In the genomic region with DNA sequence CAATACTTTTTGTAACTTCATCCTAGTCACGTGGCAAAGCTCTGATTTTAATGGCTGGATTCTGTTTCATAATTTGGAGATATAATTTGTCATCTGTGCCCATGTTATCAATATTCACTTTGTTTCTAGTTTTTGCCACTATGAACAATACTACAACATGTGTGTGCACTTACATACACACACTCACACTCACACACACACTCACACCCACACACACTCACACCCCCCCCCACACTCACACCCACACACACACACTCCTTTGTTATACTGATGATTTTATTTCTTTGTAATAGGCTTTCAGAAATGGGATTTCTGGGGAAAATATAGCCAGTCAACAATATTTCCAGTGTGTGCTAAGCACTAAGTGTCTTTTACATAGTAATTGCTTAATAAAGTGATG, we compare ENCODE assay signal across 24 cellular contexts.
"Had no signal": no experiment of that assay in that cellular context is flagged by ENCODE, and none has a peak within 500 bp of the region (broad histone marks: within the 10 kb centered on the region; RNA-seq: fewer than 3 reads in every experiment).

No MANE protein-coding gene starts in this region.

- H3K27ac Mint-ChIP-seq: activated naive CD4-positive, alpha-beta T cell treated with anti-CD3 and anti-CD28 coated beads for 36 hours; T-helper 1 cell treated with Interleukin-12 subunit alpha and Interleukin-12 subunit beta and Interleukin-4 antibody, amounts not matched to agents 30 μg/mL and 1 μg/mL, for 36 hours; WTC11 had no signal

- H3K36me3 Mint-ChIP-seq: WTC11 had no signal

- H3K36me3 ChIP-seq: esophagus squamous epithelium, gastrocnemius medialis, lower lobe of right lung, tibial nerve, uterus had no signal

- H3K4me1 ChIP-seq: uterus had no signal

- H3K9me3 Mint-ChIP-seq: activated naive CD4-positive, alpha-beta T cell treated with anti-CD3 and anti-CD28 coated beads for 36 hours; effector memory CD8-positive, alpha-beta T cell; neural crest cell; T-helper 1 cell treated with Interleukin-12 subunit alpha and Interleukin-12 subunit beta and Interleukin-4 antibody, amounts not matched to agents 30 μg/mL and 1 μg/mL, for 36 hours; WTC11 had no signal

- H3K9me3 ChIP-seq: body of pancreas, esophagus squamous epithelium, gastrocnemius medialis, lower lobe of right lung, mucosa of descending colon, tibial nerve, uterus had no signal

- H3K4me3 ChIP-seq: body of pancreas, mucosa of descending colon, uterus had no signal

- ATAC-seq: body of pancreas; effector memory CD8-positive, alpha-beta T cell; gastrocnemius medialis; lower lobe of right lung; mucosa of descending colon; stimulated activated naive CD8-positive, alpha-beta T cell treated with anti-CD3 and anti-CD28 coated beads, Interleukin-15, Interleukin-2, amounts not matched to agents 100 U/mL and 50 U/mL, for 24 hours; WTC11 had no signal

- H3K27me3 ChIP-seq: body of pancreas, dorsolateral prefrontal cortex, esophagus squamous epithelium, gastrocnemius medialis, tibial nerve, uterus had no signal

- H3K4me3 Mint-ChIP-seq: activated naive CD4-positive, alpha-beta T cell treated with anti-CD3 and anti-CD28 coated beads for 36 hours; effector memory CD8-positive, alpha-beta T cell; neural crest cell; T-helper 1 cell treated with Interleukin-12 subunit alpha and Interleukin-12 subunit beta and Interleukin-4 antibody, amounts not matched to agents 30 μg/mL and 1 μg/mL, for 36 hours; WTC11 had no signal

- DNase-seq: activated CD4-positive, alpha-beta T cell treated with anti-CD3 and anti-CD28 coated beads, Interleukin-2, amount 50 U/mL, for 4 hours; activated CD8-positive, alpha-beta memory T cell treated with anti-CD3 and anti-CD28 coated beads for 24 hours; activated CD8-positive, alpha-beta memory T cell treated with anti-CD3 and anti-CD28 coated beads, Interleukin-2, amount 50 U/mL, for 4 hours; activated effector memory CD4-positive, alpha-beta T cell treated with Interleukin-2 at 50 U/mL for 16 hours; activated naive CD4-positive, alpha-beta T cell treated with anti-CD3 and anti-CD28 coated beads for 36 hours; activated T-cell treated with anti-CD3 and anti-CD28 coated beads, Interleukin-2, amount 50 U/mL, for 48 hours; body of pancreas; dorsolateral prefrontal cortex; effector memory CD8-positive, alpha-beta T cell; esophagus squamous epithelium; gastrocnemius medialis; left colon; lower lobe of right lung; mesendoderm; mucosa of descending colon; retina; stimulated activated CD4-positive, alpha-beta T cell treated with anti-CD3 and anti-CD28 coated beads, Interleukin-4, amount 100 ng/mL, for 24 hours; stimulated activated naive CD8-positive, alpha-beta T cell treated with anti-CD3 and anti-CD28 coated beads, Interleukin-15, Interleukin-2, amounts not matched to agents 100 U/mL and 50 U/mL, for 24 hours; T1000; uterus had no signal
